ENCODE assay signal across 8 cellular contexts in genomic region chr10:103367379-103367781, GRCh38. TPM values are rescaled to one million over a fixed set of nuclear protein-coding genes. Genes with fewer than 3 reads are reported as not detected.
DNase-seq lines count a peak whose midpoint lies in the region; ATAC-seq, FAIRE-seq and TF ChIP-seq lines count a peak whose summit lies in the region.

No MANE protein-coding gene starts in this region.

- H3K27me3 ChIP-seq in iPS-18a (ENCODE audit: control insufficient read depth, insufficient read depth, low read length): no peaks in the 10 kb centered on the region

- peaks cover 27% of the 10 kb centered on the region for H3K4me1 Mint-ChIP-seq in activated T-cell treated with anti-CD3 and anti-CD28 coated beads, Interleukin-2, amount 50 U/mL, for 72 hours (ENCODE audit: low read depth)
- H3K4me1 Mint-ChIP-seq in stimulated activated naive CD8-positive, alpha-beta T cell treated with anti-CD3 and anti-CD28 coated beads, Interleukin-15, Interleukin-2, amounts not matched to agents 100 ng/mL and 50 ng/mL, for 24 hours (ENCODE audit: low read depth): peaks cover 26% of the 10 kb centered on the region

- H3K4me1 ChIP-seq in iPS-18a (ENCODE audit: control insufficient read depth, low read depth, low read length): no peaks in the 10 kb centered on the region

- no peak for TF ChIP-seq CTCF in D721Med (IDR thresholded peaks at IDR 0.05; ENCODE audit: insufficient read depth, missing control alignments)

- peak overlapping the region; percentile 80 for H3K4me3 ChIP-seq in iPS-18a (ENCODE audit: low read length)

- H3K9me3 ChIP-seq in iPS-18a (ENCODE audit: control insufficient read depth, low read depth, low read length): no peaks in the 10 kb centered on the region

- H3K9ac ChIP-seq in iPS-18a (ENCODE audit: low read length): no peak overlapping the region

- H3K36me3 Mint-ChIP-seq in activated T-cell treated with anti-CD3 and anti-CD28 coated beads, Interleukin-2, amount 50 U/mL, for 72 hours (ENCODE audit: insufficient read depth in 2 of 2): peaks cover 0 to 2% of the 10 kb centered on the region in 2 donors
- no peaks in the 10 kb centered on the region for H3K36me3 Mint-ChIP-seq in stimulated activated naive CD8-positive, alpha-beta T cell treated with anti-CD3 and anti-CD28 coated beads, Interleukin-15, Interleukin-2, amounts not matched to agents 100 ng/mL and 50 ng/mL, for 24 hours (ENCODE audit: low read depth)

- peak overlapping the region; percentile 92 for H3K27ac Mint-ChIP-seq in activated T-cell treated with anti-CD3 and anti-CD28 coated beads, Interleukin-2, amount 50 U/mL, for 72 hours
- H3K27ac Mint-ChIP-seq in stimulated activated naive CD8-positive, alpha-beta T cell treated with anti-CD3 and anti-CD28 coated beads, Interleukin-15, Interleukin-2, amounts not matched to agents 100 ng/mL and 50 ng/mL, for 24 hours: peak overlapping the region; percentile 86

- H3K27ac ChIP-seq in iPS-18a (ENCODE audit: low read length): no peak overlapping the region

- no peaks in the 10 kb centered on the region for H3K36me3 ChIP-seq in iPS-18a (ENCODE audit: control insufficient read depth, low read depth, low read length)

- FAIRE-seq in D721Med (lab: Jason Lieb, UNC): no peak

- peak; percentile 14 for DNase-seq in NCI-H2171 (lab: John Stamatoyannopoulos, UW)
- DNase-seq in NCI-H2171 treated with DMSO at 0.1 percent for 48 hours (lab: John Stamatoyannopoulos, UW): no peak
- DNase-seq in activated T-cell treated with anti-CD3 and anti-CD28 coated beads, Interleukin-2, amount 50 U/mL, for 72 hours: no peak
- DNase-seq in D721Med (ENCODE audit: insufficient read length, low spot score): no peak
- no peak for DNase-seq in A172 (ENCODE audit: low spot score)

- ATAC-seq in activated T-cell treated with anti-CD3 and anti-CD28 coated beads, Interleukin-2, amount 50 U/mL, for 72 hours (replicated peaks in 1 of 2): no peak
- no peak for ATAC-seq in HG03457 (IDR thresholded peaks at IDR 0.05; ENCODE audit: unreplicated experiment)

- H3K4me3 Mint-ChIP-seq in activated T-cell treated with anti-CD3 and anti-CD28 coated beads, Interleukin-2, amount 50 U/mL, for 72 hours: peak overlapping the region; percentile 87 to 93
- peak overlapping the region; percentile 86 for H3K4me3 Mint-ChIP-seq in stimulated activated naive CD8-positive, alpha-beta T cell treated with anti-CD3 and anti-CD28 coated beads, Interleukin-15, Interleukin-2, amounts not matched to agents 100 ng/mL and 50 ng/mL, for 24 hours

- no peaks in the 10 kb centered on the region for H3K9me3 Mint-ChIP-seq in activated T-cell treated with anti-CD3 and anti-CD28 coated beads, Interleukin-2, amount 50 U/mL, for 72 hours
- no peaks in the 10 kb centered on the region for H3K9me3 Mint-ChIP-seq in stimulated activated naive CD8-positive, alpha-beta T cell treated with anti-CD3 and anti-CD28 coated beads, Interleukin-15, Interleukin-2, amounts not matched to agents 100 ng/mL and 50 ng/mL, for 24 hours

- H3K27me3 Mint-ChIP-seq in activated T-cell treated with anti-CD3 and anti-CD28 coated beads, Interleukin-2, amount 50 U/mL, for 72 hours (ENCODE audit: low read depth): no peaks in the 10 kb centered on the region
- no peaks in the 10 kb centered on the region for H3K27me3 Mint-ChIP-seq in stimulated activated naive CD8-positive, alpha-beta T cell treated with anti-CD3 and anti-CD28 coated beads, Interleukin-15, Interleukin-2, amounts not matched to agents 100 ng/mL and 50 ng/mL, for 24 hours

RNA-seq across cellular contexts. Expression of gene TAF5, which starts 0.4 kb away (rescaled TPM):
- total RNA-seq in activated T-cell treated with anti-CD3 and anti-CD28 coated beads, Interleukin-2, amount 50 U/mL, for 72 hours: 1 to 10 TPM; 8.6 to 9.5 TPM
- total RNA-seq in A172 (2014; rRNA removed; shearing (Covaris generic)): 11.7 and 13.4 TPM in 2 replicates

RNA-seq across cellular contexts. Expression of gene PCGF6, which starts 16.4 kb away (rescaled TPM):
- total RNA-seq in activated T-cell treated with anti-CD3 and anti-CD28 coated beads, Interleukin-2, amount 50 U/mL, for 72 hours: 10 to 100 TPM; 14.5 to 15.2 TPM
- 42.0 and 42.8 TPM in 2 replicates for total RNA-seq in A172 (2014; rRNA removed; shearing (Covaris generic))

RNA-seq across cellular contexts. Expression of gene ATP5MK, which starts 28.9 kb away (rescaled TPM):
- total RNA-seq in activated T-cell treated with anti-CD3 and anti-CD28 coated beads, Interleukin-2, amount 50 U/mL, for 72 hours: 100 to 1,000 TPM; 245 to 260 TPM
- 854 and 1,006 TPM in 2 replicates for total RNA-seq in A172 (2014; rRNA removed; shearing (Covaris generic))

RNA-seq across cellular contexts. Expression of gene PDCD11, which starts 29.0 kb away (rescaled TPM):
- total RNA-seq in activated T-cell treated with anti-CD3 and anti-CD28 coated beads, Interleukin-2, amount 50 U/mL, for 72 hours: 10 to 100 TPM; 41.2 to 54.0 TPM
- total RNA-seq in A172 (2014; rRNA removed; shearing (Covaris generic)): 28.7 and 33.7 TPM in 2 replicates
